ENCODE assay signal across 8 cellular contexts in genomic region chr2:23452853-23453420, GRCh38.
DNase-seq lines count a peak whose midpoint lies in the region; ATAC-seq and TF ChIP-seq lines count a peak whose summit lies in the region.

No MANE protein-coding gene starts in this region.

- intact Hi-C loops in transverse colon (cut with DNase I; ENCODE audit: low total_unique reads): no loop called here

- H3K9me3 Mint-ChIP-seq in HFFc6: no peaks in the 10 kb centered on the region

- 18 to 30% methylated on average over 6 to 9 of the region's 9 CpGs for WGBS in transverse colon (ENCODE audit: low coverage in 1 of 2), 2 donors

- H3K27me3 Mint-ChIP-seq in HFFc6 (ENCODE audit: insufficient read depth): no peaks in the 10 kb centered on the region; the same call in 1 of the 2 replicates

- no peak overlapping the region for H3K4me3 ChIP-seq in GM12865 (ENCODE audit: low read depth, low read length)
- peak overlapping the region; percentile 2 for H3K4me3 ChIP-seq in effector memory CD4-positive, alpha-beta T cell (ENCODE audit: insufficient read depth, low read depth, low read length, poor library complexity, severe bottlenecking)
- no peak overlapping the region for H3K4me3 ChIP-seq in transverse colon

- peaks cover 56% of the 10 kb centered on the region for H3K4me1 Mint-ChIP-seq in HFFc6 (ENCODE audit: low read depth)

- no peaks in the 10 kb centered on the region for H3K36me3 ChIP-seq in effector memory CD4-positive, alpha-beta T cell (ENCODE audit: control insufficient read depth, insufficient read depth, low read length)
- H3K36me3 ChIP-seq in transverse colon: no peaks in the 10 kb centered on the region

- no peak overlapping the region for H3K4me3 Mint-ChIP-seq in HFFc6

- ATAC-seq in GM21737 (IDR thresholded peaks at IDR 0.05; ENCODE audit: unreplicated experiment) (peak; percentile 46), GM18858 (IDR thresholded peaks at IDR 0.05; ENCODE audit: unreplicated experiment) (no peak)

- H3K27ac Mint-ChIP-seq in HFFc6: no peak overlapping the region

- no peaks in the 10 kb centered on the region for H3K27me3 ChIP-seq in effector memory CD4-positive, alpha-beta T cell (replicated peaks; ENCODE audit: control insufficient read depth, insufficient read depth, low read length, poor library complexity, severe bottlenecking)
- H3K27me3 ChIP-seq in transverse colon: no peaks in the 10 kb centered on the region

- H3K9me3 ChIP-seq in effector memory CD4-positive, alpha-beta T cell (ENCODE audit: control insufficient read depth, low read length): no peaks in the 10 kb centered on the region
- H3K9me3 ChIP-seq in transverse colon: no peaks in the 10 kb centered on the region

- no peak for TF ChIP-seq CTCF in GM12865 (IDR thresholded peaks at IDR 0.05; ENCODE audit: insufficient read depth, low read depth, low read length, missing control alignments)
- no peak for TF ChIP-seq CTCF in transverse colon (IDR thresholded peaks at IDR 0.05)
- TF ChIP-seq CTCF in HFFc6 (IDR thresholded peaks at IDR 0.05): no peak

- no peaks in the 10 kb centered on the region; the same call in 1 of the 2 replicates for H3K36me3 Mint-ChIP-seq in HFFc6 (ENCODE audit: low read depth)

- TF ChIP-seq EP300 in transverse colon (IDR thresholded peaks at IDR 0.05; ENCODE audit: low read depth): no peak

- in situ Hi-C loops in transverse colon (cut with MboI; ENCODE audit: low pct_ligation_motif_present in 1 of 4, low pct_unique_long_range_greater_than_20kb in 1 of 4, low sequenced_read_pairs in 3 of 4): no loop called here

- H3K4me1 ChIP-seq in effector memory CD4-positive, alpha-beta T cell (ENCODE audit: control insufficient read depth, insufficient read depth, low read length, poor library complexity, severe bottlenecking): peaks cover 9% of the 10 kb centered on the region
- peaks cover 2 to 21% (median 16%) of the 10 kb centered on the region in 4 donors for H3K4me1 ChIP-seq in transverse colon

- H3K27ac ChIP-seq in effector memory CD4-positive, alpha-beta T cell (ENCODE audit: insufficient read depth, low read length, poor library complexity, severe bottlenecking): no peak overlapping the region
- H3K27ac ChIP-seq in transverse colon: peak overlapping the region; percentile 1 to 68 (median 56)

- peak; percentile 65 for DNase-seq in GM12865 (ENCODE audit: low read depth)
- peak; percentile 34 for DNase-seq in NOMO-1 treated with dmso at 0.1 percent for 144 hours (lab: John Stamatoyannopoulos, UW; ENCODE audit: unreplicated experiment)
- no peak for DNase-seq in effector memory CD4-positive, alpha-beta T cell
- DNase-seq in transverse colon: no peak
- no peak for DNase-seq in HFFc6
- no peak for DNase-seq in cerebellar nuclear complex (lab: John Stamatoyannopoulos, UW)

- no peak for TF ChIP-seq POLR2A in transverse colon (IDR thresholded peaks at IDR 0.05)

Comparison
In these comparisons a context has a peak if more than half of its experiments do, and no peak if none do; other contexts are left out.
1. DNase-seq: peak in GM12865 (single experiment) and NOMO-1 treated with dmso at 0.1 percent for 144 hours (single experiment); none in effector memory CD4-positive, alpha-beta T cell (0 of 3), transverse colon (single experiment), HFFc6 (single experiment) and cerebellar nuclear complex (0 of 2).